In the genomic region with DNA sequence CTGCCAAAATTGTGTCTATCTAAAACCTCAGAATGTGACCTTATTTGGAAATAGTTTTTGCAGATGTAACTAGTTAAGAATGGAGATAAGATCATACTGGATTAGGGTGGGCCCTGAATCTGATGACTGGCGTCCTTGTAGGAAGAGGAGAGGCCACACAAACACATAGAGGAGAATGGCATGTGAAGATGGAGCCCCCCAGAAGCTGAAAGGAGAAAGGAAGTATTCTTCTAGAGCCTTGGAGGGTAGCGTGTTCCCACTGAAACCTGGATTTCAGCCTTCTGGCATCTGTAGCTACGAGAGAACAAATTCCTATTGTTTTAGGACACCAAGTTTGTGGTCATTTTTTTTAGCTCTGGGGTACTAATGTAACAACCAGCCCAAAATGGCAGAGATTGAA, we compare ENCODE assay signal across 24 cellular contexts.
DNase-seq lines count a peak whose midpoint lies in the region; ATAC-seq and TF ChIP-seq lines count a peak whose summit lies in the region.
"Had no signal": no experiment of that assay in that cellular context is flagged by ENCODE, and none has a peak within 500 bp of the region (broad histone marks: within the 10 kb centered on the region; RNA-seq: fewer than 3 reads in every experiment).

No MANE protein-coding gene starts in this region.

- no peaks in the 10 kb centered on the region for H3K27me3 ChIP-seq in GM23248 (replicated peaks; ENCODE audit: insufficient read depth)
- no peaks in the 10 kb centered on the region for H3K27me3 ChIP-seq in hepatocyte
- no peaks in the 10 kb centered on the region for H3K27me3 ChIP-seq in subcutaneous abdominal adipose tissue (ENCODE audit: control insufficient read depth in 5 of 5, insufficient read depth in 4 of 5, low read length in 5 of 5)
- H3K27me3 ChIP-seq: brain microvascular endothelial cell, heart right ventricle had no signal

- H3K4me3 ChIP-seq in GM23248, result 0 out of 2 replicates have a peak overlapping the region, but pooled peaks have one; percentile 32
- H3K4me3 ChIP-seq in hepatocyte, result no peak overlapping the region
- H3K4me3 ChIP-seq in subcutaneous abdominal adipose tissue (ENCODE audit: low read depth in 1 of 5, low read length in 5 of 5), result no peak overlapping the region
- H3K4me3 ChIP-seq: heart right ventricle, K562 had no signal

- 49 to 57% methylated on average over 3 of the region's 3 CpGs for WGBS in GM23248 (ENCODE audit: low coverage in 1 of 2, low lambda C conversion rate in 2 of 2, missing lambda C conversion rate in 2 of 2), 2 experiments
- 91% methylated on average over 3 of the region's 3 CpGs for WGBS in hepatocyte (ENCODE audit: low lambda C conversion rate, missing lambda C conversion rate)

- peaks cover 36% of the 10 kb centered on the region for H3K4me1 ChIP-seq in GM23248 (ENCODE audit: insufficient read depth)
- peaks cover 26% of the 10 kb centered on the region for H3K4me1 ChIP-seq in hepatocyte (ENCODE audit: insufficient read depth)
- peaks cover 0 to 16% (median 10%) of the 10 kb centered on the region in 5 donors for H3K4me1 ChIP-seq in subcutaneous abdominal adipose tissue (ENCODE audit: control insufficient read depth in 5 of 5, insufficient read depth in 5 of 5, low read length in 5 of 5)

- ATAC-seq in GM19452 (IDR thresholded peaks at IDR 0.05; ENCODE audit: unreplicated experiment), result no peak
- ATAC-seq: activated T-cell treated with anti-CD3 and anti-CD28 coated beads, Interleukin-2, amount 50 U/mL, for 4 hours; heart right ventricle; K562 had no signal

- peaks cover 36% of the 10 kb centered on the region for H3F3A ChIP-seq in GM23248 (ENCODE audit: insufficient read depth)

- H4K20me1 ChIP-seq in GM23248 (ENCODE audit: insufficient read depth) (no peaks in the 10 kb centered on the region), hepatocyte (ENCODE audit: insufficient read depth, poor library complexity, severe bottlenecking) (no peaks in the 10 kb centered on the region)

- no peak for TF ChIP-seq CTCF in hepatocyte (IDR thresholded peaks at IDR 0.05; ENCODE audit: poor library complexity)

- H3K4me2 ChIP-seq in GM23248 (ENCODE audit: unreplicated experiment), result peak overlapping the region; percentile 57
- H3K4me2 ChIP-seq in hepatocyte, result no peak overlapping the region

- no peaks in the 10 kb centered on the region for H3K9me2 ChIP-seq in GM23248 (ENCODE audit: insufficient read depth)
- H3K9me2 ChIP-seq in hepatocyte (replicated peaks; ENCODE audit: insufficient read depth), result no peaks in the 10 kb centered on the region

- peak; percentile 52 for DNase-seq in GM23248
- peak; percentile 20 for DNase-seq in SK-N-DZ (ENCODE audit: low spot score)
- no peak for DNase-seq in hepatocyte (ENCODE audit: low spot score)
- no peak for DNase-seq in NCI-H2107 (lab: John Stamatoyannopoulos, UW)
- DNase-seq in iPS-NIHi7 (ENCODE audit: extremely low spot score), result no peak
- no peak for DNase-seq in HPDE6-E6E7 (ENCODE audit: extremely low spot score)
- DNase-seq: activated CD4-positive, alpha-beta T cell treated with anti-CD3 and anti-CD28 coated beads, Interleukin-2, amount 10 ng/mL, durations not matched to agents 24 days and 14 days; activated T-cell treated with anti-CD3 and anti-CD28 coated beads, Interleukin-2, amount 50 U/mL, for 4 hours; brain microvascular endothelial cell; C1 segment of cervical spinal cord; Caco-2; DMS79; effector CD8-positive, alpha-beta T cell; foreskin fibroblast; H9; heart right ventricle; left cardiac atrium; NCI-H1105 treated with DMSO at 0.1 percent for 48 hours; NCI-H2029 treated with DMSO at 0.1 percent for 48 hours; NCI-H748 treated with DMSO at 0.1 percent for 48 hours; T-helper 2 cell had no signal

- H3K9me3 ChIP-seq in GM23248 (ENCODE audit: low read depth) (no peaks in the 10 kb centered on the region), hepatocyte (ENCODE audit: low read depth) (no peaks in the 10 kb centered on the region), subcutaneous abdominal adipose tissue (ENCODE audit: control insufficient read depth in 5 of 5, low read length in 5 of 5) (no peaks in the 10 kb centered on the region)
- H3K9me3 ChIP-seq: Caco-2, heart right ventricle had no signal

- H3K36me3 ChIP-seq in GM23248 (ENCODE audit: low read depth) (no peaks in the 10 kb centered on the region), hepatocyte (replicated peaks; ENCODE audit: insufficient read depth, low read depth) (no peaks in the 10 kb centered on the region), subcutaneous abdominal adipose tissue (ENCODE audit: control insufficient read depth in 5 of 5, insufficient read depth in 5 of 5, low read length in 5 of 5) (no peaks in the 10 kb centered on the region)
- H3K36me3 ChIP-seq: brain microvascular endothelial cell, heart right ventricle had no signal

- H3K79me2 ChIP-seq in GM23248 (ENCODE audit: insufficient read depth), result peaks cover 54% of the 10 kb centered on the region
- H3K79me2 ChIP-seq in hepatocyte, result peaks cover 34% of the 10 kb centered on the region

- H3K9ac ChIP-seq in GM23248 (no peak overlapping the region), subcutaneous abdominal adipose tissue (ENCODE audit: low read length in 5 of 5) (no peak overlapping the region)

- H3K27ac ChIP-seq in GM23248 (peak overlapping the region; percentile 74), hepatocyte (peak overlapping the region; percentile 38), subcutaneous abdominal adipose tissue (ENCODE audit: low read depth, low read length) (peak overlapping the region; percentile 32)
- H3K27ac ChIP-seq: brain microvascular endothelial cell, heart right ventricle had no signal

- in situ Hi-C loops in GM23248 (cut with MboI), result no loop called here

- H2AFZ ChIP-seq in GM23248 (no peak overlapping the region), hepatocyte (no peak overlapping the region)

Comparison
In these comparisons a context has a peak if more than half of its experiments do, and no peak if none do; other contexts are left out.
1. DNase-seq: peak in GM23248 (single experiment) and SK-N-DZ (single experiment); none in hepatocyte (single experiment), NCI-H2107 (single experiment), iPS-NIHi7 (single experiment) and HPDE6-E6E7 (single experiment).
2. Peak in every context shown above with its lines, with median percentiles within 50 percentile points of each other: H3K27ac ChIP-seq.